ENCODE assay signal across 1 cellular context in genomic region chr11:46918087-46918751, GRCh38.
TF ChIP-seq lines count a peak whose summit lies in the region.

A gene with protein sequence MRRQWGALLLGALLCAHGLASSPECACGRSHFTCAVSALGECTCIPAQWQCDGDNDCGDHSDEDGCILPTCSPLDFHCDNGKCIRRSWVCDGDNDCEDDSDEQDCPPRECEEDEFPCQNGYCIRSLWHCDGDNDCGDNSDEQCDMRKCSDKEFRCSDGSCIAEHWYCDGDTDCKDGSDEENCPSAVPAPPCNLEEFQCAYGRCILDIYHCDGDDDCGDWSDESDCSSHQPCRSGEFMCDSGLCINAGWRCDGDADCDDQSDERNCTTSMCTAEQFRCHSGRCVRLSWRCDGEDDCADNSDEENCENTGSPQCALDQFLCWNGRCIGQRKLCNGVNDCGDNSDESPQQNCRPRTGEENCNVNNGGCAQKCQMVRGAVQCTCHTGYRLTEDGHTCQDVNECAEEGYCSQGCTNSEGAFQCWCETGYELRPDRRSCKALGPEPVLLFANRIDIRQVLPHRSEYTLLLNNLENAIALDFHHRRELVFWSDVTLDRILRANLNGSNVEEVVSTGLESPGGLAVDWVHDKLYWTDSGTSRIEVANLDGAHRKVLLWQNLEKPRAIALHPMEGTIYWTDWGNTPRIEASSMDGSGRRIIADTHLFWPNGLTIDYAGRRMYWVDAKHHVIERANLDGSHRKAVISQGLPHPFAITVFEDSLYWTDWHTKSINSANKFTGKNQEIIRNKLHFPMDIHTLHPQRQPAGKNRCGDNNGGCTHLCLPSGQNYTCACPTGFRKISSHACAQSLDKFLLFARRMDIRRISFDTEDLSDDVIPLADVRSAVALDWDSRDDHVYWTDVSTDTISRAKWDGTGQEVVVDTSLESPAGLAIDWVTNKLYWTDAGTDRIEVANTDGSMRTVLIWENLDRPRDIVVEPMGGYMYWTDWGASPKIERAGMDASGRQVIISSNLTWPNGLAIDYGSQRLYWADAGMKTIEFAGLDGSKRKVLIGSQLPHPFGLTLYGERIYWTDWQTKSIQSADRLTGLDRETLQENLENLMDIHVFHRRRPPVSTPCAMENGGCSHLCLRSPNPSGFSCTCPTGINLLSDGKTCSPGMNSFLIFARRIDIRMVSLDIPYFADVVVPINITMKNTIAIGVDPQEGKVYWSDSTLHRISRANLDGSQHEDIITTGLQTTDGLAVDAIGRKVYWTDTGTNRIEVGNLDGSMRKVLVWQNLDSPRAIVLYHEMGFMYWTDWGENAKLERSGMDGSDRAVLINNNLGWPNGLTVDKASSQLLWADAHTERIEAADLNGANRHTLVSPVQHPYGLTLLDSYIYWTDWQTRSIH (N-terminal part only) (minus strand): TSS chr11:46918550. CDS start chr11:46918379, 171 bp downstream.

TF ChIP-seq in HepG2, 621 proteins besides CTCF, POLR2A, EP300 and RAD21 (continued from another document):
- TF ChIP-seq, protein P1, sequence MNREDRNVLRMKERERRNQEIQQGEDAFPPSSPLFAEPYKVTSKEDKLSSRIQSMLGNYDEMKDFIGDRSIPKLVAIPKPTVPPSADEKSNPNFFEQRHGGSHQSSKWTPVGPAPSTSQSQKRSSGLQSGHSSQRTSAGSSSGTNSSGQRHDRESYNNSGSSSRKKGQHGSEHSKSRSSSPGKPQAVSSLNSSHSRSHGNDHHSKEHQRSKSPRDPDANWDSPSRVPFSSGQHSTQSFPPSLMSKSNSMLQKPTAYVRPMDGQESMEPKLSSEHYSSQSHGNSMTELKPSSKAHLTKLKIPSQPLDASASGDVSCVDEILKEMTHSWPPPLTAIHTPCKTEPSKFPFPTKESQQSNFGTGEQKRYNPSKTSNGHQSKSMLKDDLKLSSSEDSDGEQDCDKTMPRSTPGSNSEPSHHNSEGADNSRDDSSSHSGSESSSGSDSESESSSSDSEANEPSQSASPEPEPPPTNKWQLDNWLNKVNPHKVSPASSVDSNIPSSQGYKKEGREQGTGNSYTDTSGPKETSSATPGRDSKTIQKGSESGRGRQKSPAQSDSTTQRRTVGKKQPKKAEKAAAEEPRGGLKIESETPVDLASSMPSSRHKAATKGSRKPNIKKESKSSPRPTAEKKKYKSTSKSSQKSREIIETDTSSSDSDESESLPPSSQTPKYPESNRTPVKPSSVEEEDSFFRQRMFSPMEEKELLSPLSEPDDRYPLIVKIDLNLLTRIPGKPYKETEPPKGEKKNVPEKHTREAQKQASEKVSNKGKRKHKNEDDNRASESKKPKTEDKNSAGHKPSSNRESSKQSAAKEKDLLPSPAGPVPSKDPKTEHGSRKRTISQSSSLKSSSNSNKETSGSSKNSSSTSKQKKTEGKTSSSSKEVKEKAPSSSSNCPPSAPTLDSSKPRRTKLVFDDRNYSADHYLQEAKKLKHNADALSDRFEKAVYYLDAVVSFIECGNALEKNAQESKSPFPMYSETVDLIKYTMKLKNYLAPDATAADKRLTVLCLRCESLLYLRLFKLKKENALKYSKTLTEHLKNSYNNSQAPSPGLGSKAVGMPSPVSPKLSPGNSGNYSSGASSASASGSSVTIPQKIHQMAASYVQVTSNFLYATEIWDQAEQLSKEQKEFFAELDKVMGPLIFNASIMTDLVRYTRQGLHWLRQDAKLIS (CRISPR knock-in tag; IDR thresholded peaks at IDR 0.05): no peak
- TF ChIP-seq HOXA3 (CRISPR knock-in tag; IDR thresholded peaks at IDR 0.05): peak; percentile 31; the same call in 1 of the 2 replicates
- TF ChIP-seq RFX5 (IDR thresholded peaks at IDR 0.05; ENCODE audit: low read depth, low read length): no peak
- TF ChIP-seq RBFOX2 (IDR thresholded peaks at IDR 0.05; ENCODE audit: low read depth, low read length): peak; percentile 61
- TF ChIP-seq ZNF768 (CRISPR knock-in tag; IDR thresholded peaks at IDR 0.05): 0 out of 2 replicates have a peak, but pooled peaks have one; percentile 32
- peak; percentile 84; the same call in 1 of the 2 replicates for TF ChIP-seq UBTF (CRISPR knock-in tag; IDR thresholded peaks at IDR 0.05)
- TF ChIP-seq PHF8 (CRISPR knock-in tag; IDR thresholded peaks at IDR 0.05): peak; percentile 22; the same call in 1 of the 2 replicates
- peak; percentile 34; the same call in 1 of the 2 replicates for TF ChIP-seq ATF7-NPFF (CRISPR knock-in tag; IDR thresholded peaks at IDR 0.05; ENCODE audit: low read depth)
- TF ChIP-seq, protein P2, sequence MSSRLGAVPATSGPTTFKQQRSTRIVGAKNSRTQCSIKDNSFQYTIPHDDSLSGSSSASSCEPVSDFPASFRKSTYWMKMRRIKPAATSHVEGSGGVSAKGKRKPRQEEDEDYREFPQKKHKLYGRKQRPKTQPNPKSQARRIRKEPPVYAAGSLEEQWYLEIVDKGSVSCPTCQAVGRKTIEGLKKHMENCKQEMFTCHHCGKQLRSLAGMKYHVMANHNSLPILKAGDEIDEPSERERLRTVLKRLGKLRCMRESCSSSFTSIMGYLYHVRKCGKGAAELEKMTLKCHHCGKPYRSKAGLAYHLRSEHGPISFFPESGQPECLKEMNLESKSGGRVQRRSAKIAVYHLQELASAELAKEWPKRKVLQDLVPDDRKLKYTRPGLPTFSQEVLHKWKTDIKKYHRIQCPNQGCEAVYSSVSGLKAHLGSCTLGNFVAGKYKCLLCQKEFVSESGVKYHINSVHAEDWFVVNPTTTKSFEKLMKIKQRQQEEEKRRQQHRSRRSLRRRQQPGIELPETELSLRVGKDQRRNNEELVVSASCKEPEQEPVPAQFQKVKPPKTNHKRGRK (CRISPR knock-in tag; IDR thresholded peaks at IDR 0.05): no peak
- peak; percentile 90 for TF ChIP-seq ZNF142 (CRISPR knock-in tag; IDR thresholded peaks at IDR 0.05)
- peak; percentile 32; the same call in 1 of the 2 replicates for TF ChIP-seq ZNF687 (CRISPR knock-in tag; IDR thresholded peaks at IDR 0.05)
- TF ChIP-seq, protein P3, sequence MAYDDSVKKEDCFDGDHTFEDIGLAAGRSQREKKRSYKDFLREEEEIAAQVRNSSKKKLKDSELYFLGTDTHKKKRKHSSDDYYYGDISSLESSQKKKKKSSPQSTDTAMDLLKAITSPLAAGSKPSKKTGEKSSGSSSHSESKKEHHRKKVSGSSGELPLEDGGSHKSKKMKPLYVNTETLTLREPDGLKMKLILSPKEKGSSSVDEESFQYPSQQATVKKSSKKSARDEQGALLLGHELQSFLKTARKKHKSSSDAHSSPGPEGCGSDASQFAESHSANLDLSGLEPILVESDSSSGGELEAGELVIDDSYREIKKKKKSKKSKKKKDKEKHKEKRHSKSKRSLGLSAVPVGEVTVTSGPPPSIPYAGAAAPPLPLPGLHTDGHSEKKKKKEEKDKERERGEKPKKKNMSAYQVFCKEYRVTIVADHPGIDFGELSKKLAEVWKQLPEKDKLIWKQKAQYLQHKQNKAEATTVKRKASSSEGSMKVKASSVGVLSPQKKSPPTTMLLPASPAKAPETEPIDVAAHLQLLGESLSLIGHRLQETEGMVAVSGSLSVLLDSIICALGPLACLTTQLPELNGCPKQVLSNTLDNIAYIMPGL (CRISPR knock-in tag; IDR thresholded peaks at IDR 0.05; ENCODE audit: borderline replicate concordance in 1 of 2, low read depth in 1 of 2): peak; percentile 63 to 78; a peak in 2 of 4 replicates
- peak; percentile 19; the same call in 1 of the 2 replicates for TF ChIP-seq MXD3 (CRISPR knock-in tag; IDR thresholded peaks at IDR 0.05)
